ENCODE assay signal across 19 cellular contexts in genomic region chr19:4096049-4096892, GRCh38. TPM values are rescaled to one million over a fixed set of nuclear protein-coding genes. Genes with fewer than 3 reads are reported as not detected.
"Had no signal": no experiment of that assay in that cellular context is flagged by ENCODE, and none has a peak within 500 bp of the region (broad histone marks: within the 10 kb centered on the region; RNA-seq: fewer than 3 reads in every experiment).

No MANE protein-coding gene starts in this region.

- H3K27ac Mint-ChIP-seq: activated B cell treated with CpG ODN at 0.5 μM for 24 hours; activated CD4-positive, alpha-beta T cell treated with anti-CD3 and anti-CD28 coated beads, Interleukin-2, amount 10 ng/mL, durations not matched to agents 24 days and 14 days; activated naive CD4-positive, alpha-beta T cell treated with anti-CD3 and anti-CD28 coated beads, Interleukin-2, amount 10 ng/mL, durations not matched to agents 7 days and 5 days; activated T-helper 17 cell treated with anti-CD3 and anti-CD28 coated beads, Interleukin-2, amount 50 U/mL, for 72 hours; T-helper 1 cell treated with Interleukin-12 subunit alpha and Interleukin-12 subunit beta and Interleukin-4 antibody, amounts not matched to agents 30 μg/mL and 1 μg/mL, for 36 hours had no signal

- H3K27ac ChIP-seq: breast epithelium, epithelial cell of prostate, left lung, pancreas, sigmoid colon, thyroid gland had no signal

- H3K27me3 Mint-ChIP-seq: activated B cell treated with CpG ODN at 0.5 μM for 24 hours; activated CD4-positive, alpha-beta T cell treated with anti-CD3 and anti-CD28 coated beads, Interleukin-2, amount 10 ng/mL, durations not matched to agents 24 days and 14 days; activated naive CD4-positive, alpha-beta T cell treated with anti-CD3 and anti-CD28 coated beads, Interleukin-2, amount 10 ng/mL, durations not matched to agents 7 days and 5 days; activated T-helper 17 cell treated with anti-CD3 and anti-CD28 coated beads, Interleukin-2, amount 50 U/mL, for 72 hours had no signal

- H3K4me1 Mint-ChIP-seq: activated B cell treated with CpG ODN at 0.5 μM for 24 hours; activated T-helper 17 cell treated with anti-CD3 and anti-CD28 coated beads, Interleukin-2, amount 50 U/mL, for 72 hours had no signal

- H3K9me3 ChIP-seq: ascending aorta, breast epithelium, left lung, pancreas, sigmoid colon, thyroid gland had no signal

- H3K27me3 ChIP-seq: ascending aorta, breast epithelium, left lung, pancreas, sigmoid colon, thyroid gland had no signal

- H3K4me3 Mint-ChIP-seq: activated B cell treated with CpG ODN at 0.5 μM for 24 hours; activated CD4-positive, alpha-beta T cell treated with anti-CD3 and anti-CD28 coated beads, Interleukin-2, amount 10 ng/mL, durations not matched to agents 24 days and 14 days; activated naive CD4-positive, alpha-beta T cell treated with anti-CD3 and anti-CD28 coated beads, Interleukin-2, amount 10 ng/mL, durations not matched to agents 7 days and 5 days; activated T-helper 17 cell treated with anti-CD3 and anti-CD28 coated beads, Interleukin-2, amount 50 U/mL, for 72 hours; T-helper 1 cell treated with Interleukin-12 subunit alpha and Interleukin-12 subunit beta and Interleukin-4 antibody, amounts not matched to agents 30 μg/mL and 1 μg/mL, for 36 hours had no signal

- H3K4me1 ChIP-seq: breast epithelium, left lung, pancreas, sigmoid colon, thyroid gland had no signal

- DNase-seq: activated B cell treated with CpG ODN at 0.5 μM for 24 hours; activated CD4-positive, alpha-beta T cell treated with anti-CD3 and anti-CD28 coated beads, Interleukin-2, amount 10 ng/mL, durations not matched to agents 24 days and 14 days; activated naive CD4-positive, alpha-beta T cell treated with anti-CD3 and anti-CD28 coated beads, Interleukin-2, amount 10 ng/mL, durations not matched to agents 7 days and 5 days; cerebellar nuclear complex; dermis blood vessel endothelial cell; hippocampal formation; left lung; sigmoid colon; stimulated activated CD4-positive, alpha-beta T cell treated with anti-CD3 and anti-CD28 coated beads, Interleukin-1b, Interleukin-23, amount 100 ng/mL, for 48 hours; thyroid gland had no signal

- H3K4me3 ChIP-seq: ascending aorta, breast epithelium, left lung, pancreas, sigmoid colon, thyroid gland had no signal

- ATAC-seq: activated T-helper 17 cell treated with anti-CD3 and anti-CD28 coated beads, Interleukin-2, amount 50 U/mL, for 72 hours; left lung had no signal

- H3K36me3 ChIP-seq: breast epithelium had no signal

- H3K9me3 Mint-ChIP-seq: activated B cell treated with CpG ODN at 0.5 μM for 24 hours; activated CD4-positive, alpha-beta T cell treated with anti-CD3 and anti-CD28 coated beads, Interleukin-2, amount 10 ng/mL, durations not matched to agents 24 days and 14 days; activated naive CD4-positive, alpha-beta T cell treated with anti-CD3 and anti-CD28 coated beads, Interleukin-2, amount 10 ng/mL, durations not matched to agents 7 days and 5 days; activated T-helper 17 cell treated with anti-CD3 and anti-CD28 coated beads, Interleukin-2, amount 50 U/mL, for 72 hours; T-helper 1 cell treated with Interleukin-12 subunit alpha and Interleukin-12 subunit beta and Interleukin-4 antibody, amounts not matched to agents 30 μg/mL and 1 μg/mL, for 36 hours had no signal

RNA-seq across cellular contexts. Expression of gene CREB3L3, which starts 57.2 kb away (rescaled TPM):
- total RNA-seq: activated B cell treated with CpG ODN at 0.5 μM for 24 hours; activated CD4-positive, alpha-beta T cell treated with anti-CD3 and anti-CD28 coated beads, Interleukin-2, amount 10 ng/mL, durations not matched to agents 24 days and 14 days; activated CD8-positive, alpha-beta memory T cell treated with anti-CD3 and anti-CD28 coated beads for 36 hours; breast epithelium; dermis blood vessel endothelial cell; left lung; thyroid gland had no signal
- polyA plus RNA-seq: keratinocyte, neural cell had no signal
